8 cellular contexts compared by ENCODE assay signal in the genomic region with DNA sequence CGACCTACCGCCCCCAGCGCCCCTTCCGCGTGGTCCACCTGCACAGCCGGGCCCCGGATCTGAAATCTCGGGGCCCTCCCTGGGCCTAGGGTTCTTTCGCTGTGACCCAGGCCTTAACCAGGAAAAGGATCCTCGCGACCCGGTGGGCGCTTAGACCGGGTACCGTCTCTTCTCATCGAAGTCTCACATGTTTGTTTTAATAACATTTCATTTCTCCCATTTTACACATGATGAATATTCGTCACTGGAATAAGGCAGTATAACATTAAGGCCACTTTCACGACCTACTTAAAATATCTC. TPM values are rescaled to one million over a fixed set of nuclear protein-coding genes. Genes with fewer than 3 reads are reported as not detected.
DNase-seq lines count a peak whose midpoint lies in the region; ATAC-seq and TF ChIP-seq lines count a peak whose summit lies in the region.

No MANE protein-coding gene starts in this region.

- ATAC-seq in lower lobe of right lung: no peak
- no peak for ATAC-seq in HG02610 (IDR thresholded peaks at IDR 0.05; ENCODE audit: unreplicated experiment)

- peak overlapping the region; percentile 99 for H3K4me3 Mint-ChIP-seq in activated naive CD4-positive, alpha-beta T cell treated with anti-CD3 and anti-CD28 coated beads, Interleukin-2, amount 50 U/mL, for 24 hours

- peaks cover 4% of the 10 kb centered on the region for H3K36me3 Mint-ChIP-seq in activated naive CD4-positive, alpha-beta T cell treated with anti-CD3 and anti-CD28 coated beads, Interleukin-2, amount 50 U/mL, for 24 hours

- H3K9me3 ChIP-seq in ascending aorta: no peaks in the 10 kb centered on the region
- H3K9me3 ChIP-seq in lower lobe of right lung: no peaks in the 10 kb centered on the region

- no peak for DNase-seq in activated naive CD4-positive, alpha-beta T cell (lab: John Stamatoyannopoulos, UW)
- DNase-seq in ascending aorta (ENCODE audit: low spot score in 2 of 2): no peak
- DNase-seq in lower lobe of right lung: no peak
- no peak for DNase-seq in T-helper 9 cell
- DNase-seq in medulla oblongata (ENCODE audit: extremely low spot score): no peak

- 2% methylated on average over 18 of the region's 18 CpGs for WGBS in urinary bladder

- H3K27me3 Mint-ChIP-seq in activated naive CD4-positive, alpha-beta T cell treated with anti-CD3 and anti-CD28 coated beads, Interleukin-2, amount 50 U/mL, for 24 hours: no peaks in the 10 kb centered on the region

- H3K27ac ChIP-seq in ascending aorta: peak overlapping the region; percentile 59 to 60
- peak overlapping the region; percentile 88 for H3K27ac ChIP-seq in lower lobe of right lung
- H3K27ac ChIP-seq in urinary bladder (ENCODE audit: low read depth): peak overlapping the region; percentile 77

- H3K4me1 ChIP-seq in ascending aorta (peaks cover 16 to 29% of the 10 kb centered on the region in 2 donors), lower lobe of right lung (peaks cover 45% of the 10 kb centered on the region), urinary bladder (ENCODE audit: insufficient read depth) (no peaks in the 10 kb centered on the region)

- H3K4me1 Mint-ChIP-seq in activated naive CD4-positive, alpha-beta T cell treated with anti-CD3 and anti-CD28 coated beads, Interleukin-2, amount 50 U/mL, for 24 hours: peaks cover 32% of the 10 kb centered on the region

- intact Hi-C loops in ascending aorta (cut with DNase I): loop anchor here (2.0 kb wide), 1 partner anchor 30 kb away; no protein-coding TSS in a partner anchor
- intact Hi-C loops in lower lobe of right lung (cut with DNase I): no loop called here

- H3K27ac Mint-ChIP-seq in activated naive CD4-positive, alpha-beta T cell treated with anti-CD3 and anti-CD28 coated beads, Interleukin-2, amount 50 U/mL, for 24 hours: peak overlapping the region; percentile 43

- peaks cover 25 to 33% of the 10 kb centered on the region in 2 donors for H3K36me3 ChIP-seq in ascending aorta
- H3K36me3 ChIP-seq in lower lobe of right lung: peaks cover 40% of the 10 kb centered on the region
- peaks cover 10% of the 10 kb centered on the region for H3K36me3 ChIP-seq in urinary bladder (ENCODE audit: insufficient read depth)

- H3K9me3 Mint-ChIP-seq in activated naive CD4-positive, alpha-beta T cell treated with anti-CD3 and anti-CD28 coated beads, Interleukin-2, amount 50 U/mL, for 24 hours: no peaks in the 10 kb centered on the region

- TF ChIP-seq CTCF in ascending aorta (IDR thresholded peaks at IDR 0.05): no peak
- no peak for TF ChIP-seq CTCF in lower lobe of right lung (IDR thresholded peaks at IDR 0.05)

- H3K27me3 ChIP-seq in ascending aorta (no peaks in the 10 kb centered on the region), lower lobe of right lung (ENCODE audit: low read depth) (no peaks in the 10 kb centered on the region)

- H3K4me3 ChIP-seq in ascending aorta (peak overlapping the region; percentile 63 to 88), lower lobe of right lung (peak overlapping the region; percentile 98), urinary bladder (ENCODE audit: low read depth, low read length) (peak overlapping the region; percentile 77)

RNA-seq across cellular contexts. Expression of a gene that starts 0.3 kb away (rescaled TPM):
- total RNA-seq in ascending aorta (73.1 TPM), lower lobe of right lung (28.1 TPM), urinary bladder (26.7 TPM)
- 28.3 TPM for polyA plus RNA-seq in urinary bladder

RNA-seq across cellular contexts. Expression of a gene that starts 3.3 kb away (rescaled TPM):
- total RNA-seq in ascending aorta (200 TPM), lower lobe of right lung (85.6 TPM), urinary bladder (43.2 TPM)
- polyA plus RNA-seq in urinary bladder: 81.6 TPM

RNA-seq across cellular contexts. Expression of a gene that starts 10.5 kb away (rescaled TPM):
- total RNA-seq in ascending aorta (101 TPM), lower lobe of right lung (112 TPM), urinary bladder (247 TPM)
- 192 TPM for polyA plus RNA-seq in urinary bladder

RNA-seq across cellular contexts. Expression of a gene that starts 11.5 kb away (rescaled TPM):
- 115 TPM for total RNA-seq in ascending aorta
- total RNA-seq in lower lobe of right lung: 157 TPM
- 66.2 TPM for total RNA-seq in urinary bladder
- 132 TPM for polyA plus RNA-seq in urinary bladder

RNA-seq across cellular contexts. Expression of a gene that starts 28.6 kb away (rescaled TPM):
- total RNA-seq in ascending aorta (71.9 TPM), lower lobe of right lung (44.0 TPM), urinary bladder (30.9 TPM)
- 31.6 TPM for polyA plus RNA-seq in urinary bladder
